ENCODE assay signal across 19 cellular contexts in the genomic region with DNA sequence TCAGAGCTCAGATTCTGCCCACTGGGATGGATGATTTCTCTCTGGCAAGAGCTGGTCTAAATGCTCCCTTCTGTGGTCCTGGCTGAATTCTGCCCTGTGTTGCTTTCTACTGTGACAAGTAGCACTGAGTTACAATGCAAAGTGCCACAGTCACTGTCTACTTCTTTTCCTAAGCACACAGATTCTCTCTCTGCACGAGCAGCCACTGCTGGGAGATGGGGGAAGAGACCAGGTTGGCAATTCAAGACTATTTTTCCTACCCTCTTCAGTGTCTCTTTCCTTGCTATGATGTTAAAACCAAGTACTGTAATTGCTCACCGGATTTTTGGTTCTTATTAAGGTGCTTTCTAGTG. TPM values are rescaled to one million over a fixed set of nuclear protein-coding genes. Genes with fewer than 3 reads are reported as not detected.
A peak's percentile ranks its signal among the peaks of the same experiment; 100 is the strongest.
DNase-seq lines count a peak whose midpoint lies in the region; ATAC-seq, FAIRE-seq and TF ChIP-seq lines count a peak whose summit lies in the region.
"Had no signal": no experiment of that assay in that cellular context is flagged by ENCODE, and none has a peak within 500 bp of the region (broad histone marks: within the 10 kb centered on the region; RNA-seq: fewer than 3 reads in every experiment).

No MANE protein-coding gene starts in this region.

- H3K79me2 ChIP-seq in GM12878 (ENCODE audit: control insufficient read depth, insufficient read depth, low read length), result no peaks in the 10 kb centered on the region

- intact Hi-C loops in GM12878 (cut with micrococcal nuclease; ENCODE audit: unreplicated experiment) (no loop called here), colonic mucosa (cut with DNase I) (no loop called here)

- H3K4me3 Mint-ChIP-seq in activated naive CD8-positive, alpha-beta T cell treated with anti-CD3 and anti-CD28 coated beads, Interleukin-2, amount 10 ng/mL, durations not matched to agents 7 days and 5 days, result no peak overlapping the region
- no peak overlapping the region for H3K4me3 Mint-ChIP-seq in activated naive CD8-positive, alpha-beta T cell treated with anti-CD3 and anti-CD28 coated beads for 36 hours
- H3K4me3 Mint-ChIP-seq: CD4-positive, CD25-positive, alpha-beta regulatory T cell had no signal

- 75% methylated on average over 2 of the region's 2 CpGs for WGBS in GM12878 (ENCODE audit: insufficient coverage, insufficient replicate concordance, low lambda C conversion rate, missing lambda C conversion rate)

- H3K4me1 ChIP-seq in GM12878 (ENCODE audit: control insufficient read depth, insufficient read depth, low read length) (no peaks in the 10 kb centered on the region), colonic mucosa (no peaks in the 10 kb centered on the region)
- H3K4me1 ChIP-seq: BLaER1 treated with 17β-estradiol and CSF1 and Interleukin-3, amounts not matched to agents 10 nM and 100 nM had no signal

- POLR2A ChIA-PET in activated naive CD8-positive, alpha-beta T cell treated with anti-CD3 and anti-CD28 coated beads, Interleukin-2, amount 10 ng/mL, durations not matched to agents 7 days and 5 days (lab: Charles Lee), result no interaction called here
- POLR2A ChIA-PET in GM12878 (lab: Charles Lee), result interaction anchor here (1.5 kb wide), 1 partner anchor 9 kb away, joined by 3 read pairs; no protein-coding TSS in a partner anchor

- peak; percentile 21 for FAIRE-seq in GM12892 (lab: Jason Lieb, UNC)
- no peak for FAIRE-seq in GM12878 (lab: Jason Lieb, UNC)
- FAIRE-seq: GM19239, H54 had no signal

- H3K36me3 ChIP-seq in GM12878 (ENCODE audit: control insufficient read depth in 2 of 2, insufficient read depth in 2 of 2, low read length in 1 of 2), result no peaks in the 10 kb centered on the region; a peak in 1 of 4 replicates
- no peaks in the 10 kb centered on the region for H3K36me3 ChIP-seq in colonic mucosa
- H3K36me3 ChIP-seq: BLaER1 treated with 17β-estradiol and CSF1 and Interleukin-3, amounts not matched to agents 10 nM and 100 nM had no signal

- H3K4me3 ChIP-seq in GM12878 (no peak overlapping the region), colonic mucosa (no peak overlapping the region)
- H3K4me3 ChIP-seq: BLaER1 treated with 17β-estradiol and CSF1 and Interleukin-3, amounts not matched to agents 10 nM and 100 nM had no signal

- TF ChIP-seq CTCF in GM12878 (IDR thresholded peaks at IDR 0.05 in 2 of 3, conservative IDR thresholded peaks at IDR 0.05 in 1 of 3; ENCODE audit: control insufficient read depth in 2 of 3, extremely low read depth in 1 of 3, insufficient read depth in 1 of 3, low read depth in 3 of 3, low read length in 3 of 3) (no peak), colonic mucosa (IDR thresholded peaks at IDR 0.05) (no peak)

- no peak for TF ChIP-seq POLR2A in GM12892 (IDR thresholded peaks at IDR 0.05; ENCODE audit: low read depth, low read length)
- TF ChIP-seq POLR2A in GM12878 (IDR thresholded peaks at IDR 0.05; ENCODE audit: low read depth, low read length), result no peak

- peaks cover 77% of the 10 kb centered on the region for H3K36me3 Mint-ChIP-seq in activated naive CD8-positive, alpha-beta T cell treated with anti-CD3 and anti-CD28 coated beads, Interleukin-2, amount 10 ng/mL, durations not matched to agents 7 days and 5 days
- peaks cover 20% of the 10 kb centered on the region for H3K36me3 Mint-ChIP-seq in activated naive CD8-positive, alpha-beta T cell treated with anti-CD3 and anti-CD28 coated beads for 36 hours

- no peak for DNase-seq in activated naive CD8-positive, alpha-beta T cell treated with anti-CD3 and anti-CD28 coated beads, Interleukin-2, amount 10 ng/mL, durations not matched to agents 7 days and 5 days
- no peak for DNase-seq in activated naive CD8-positive, alpha-beta T cell treated with anti-CD3 and anti-CD28 coated beads for 36 hours
- no peak for DNase-seq in GM12892 (ENCODE audit: insufficient read length)
- no peak for DNase-seq in GM12878 (ENCODE audit: low read depth, low spot score)
- no peak for DNase-seq in COR-L47 (lab: John Stamatoyannopoulos, UW)
- DNase-seq in colonic mucosa, result no peak
- DNase-seq: 8988T; AML-193; Calu3; CD4-positive, CD25-positive, alpha-beta regulatory T cell; DMS79 had no signal

- RAD21 ChIA-PET in GM12878 (lab: Charles Lee; ENCODE audit: unreplicated experiment), result no interaction called here

- SMC1A ChIA-PET in GM12878 (lab: Charles Lee; ENCODE audit: uncharacterized antibody, unreplicated experiment), result interaction anchor here (0.7 to 2.9 kb wide), 5 partner anchors 22 to 60 kb away, joined by 3 to 9 read pairs (median 3); no protein-coding TSS in a partner anchor

- H3K9ac ChIP-seq in GM12878 (ENCODE audit: control insufficient read depth, insufficient read depth, low read length) (no peak overlapping the region), colonic mucosa (ENCODE audit: low read depth in 2 of 2, low read length in 2 of 2) (no peak overlapping the region)
- H3K9ac ChIP-seq: BLaER1 treated with 17β-estradiol and CSF1 and Interleukin-3, amounts not matched to agents 10 nM and 100 nM had no signal

- H3K9me3 Mint-ChIP-seq in activated naive CD8-positive, alpha-beta T cell treated with anti-CD3 and anti-CD28 coated beads, Interleukin-2, amount 10 ng/mL, durations not matched to agents 7 days and 5 days, result peaks cover 14% of the 10 kb centered on the region
- peaks cover 6% of the 10 kb centered on the region for H3K9me3 Mint-ChIP-seq in activated naive CD8-positive, alpha-beta T cell treated with anti-CD3 and anti-CD28 coated beads for 36 hours

- ATAC-seq in activated naive CD8-positive, alpha-beta T cell treated with anti-CD3 and anti-CD28 coated beads, Interleukin-2, amount 10 ng/mL, durations not matched to agents 7 days and 5 days (ENCODE audit: low read depth), result no peak
- ATAC-seq in GM12878 (peak; percentile 32), esophagus mucosa (peak; percentile 25)
- ATAC-seq in activated CD4-positive, CD25-positive, alpha-beta regulatory T cell treated with anti-CD3 and anti-CD28 coated beads, Interleukin-2, amount 50 U/mL, for 24 hours, result no peak
- ATAC-seq: HCT116 had no signal

- CTCF ChIA-PET in GM12878 (lab: Yijun Ruan, JAX), result interaction anchor here (0.9 kb wide), 1 partner anchor 97 kb away, joined by 3 read pairs; a partner anchor contains a TSS

- BruUV-seq in GM12878 (replicated peaks; lab: Mats Ljungman, UMichigan), result no TSS peak

- H3K9me3 ChIP-seq in GM12878 (replicated peaks; ENCODE audit: control insufficient read depth, insufficient read depth, low read length) (no peaks in the 10 kb centered on the region; the same call in 2 of the 3 replicates), colonic mucosa (no peaks in the 10 kb centered on the region)

- TF ChIP-seq EP300 in GM12878 (IDR thresholded peaks at IDR 0.05; ENCODE audit: borderline replicate concordance in 1 of 2, control insufficient read depth in 1 of 2, low read depth in 2 of 2, low read length in 2 of 2), result no peak

- H4K20me1 ChIP-seq in GM12878 (ENCODE audit: control insufficient read depth, insufficient read depth), result no peaks in the 10 kb centered on the region
- H4K20me1 ChIP-seq: BLaER1 treated with 17β-estradiol and CSF1 and Interleukin-3, amounts not matched to agents 10 nM and 100 nM had no signal

- no peak for TF ChIP-seq RAD21 in GM12878 (IDR thresholded peaks at IDR 0.05; ENCODE audit: insufficient read depth, low read depth, low read length)

- no peak overlapping the region for H2AFZ ChIP-seq in GM12878 (ENCODE audit: control insufficient read depth, low read depth, low read length)

- H3K4me2 ChIP-seq in GM12878 (ENCODE audit: control insufficient read depth, insufficient read depth), result no peak overlapping the region
- H3K4me2 ChIP-seq: BLaER1 treated with 17β-estradiol and CSF1 and Interleukin-3, amounts not matched to agents 10 nM and 100 nM had no signal

- H3K27ac ChIP-seq in GM12878 (ENCODE audit: control insufficient read depth, insufficient read depth) (no peak overlapping the region), colonic mucosa (no peak overlapping the region)
- H3K27ac ChIP-seq: BLaER1 treated with 17β-estradiol and CSF1 and Interleukin-3, amounts not matched to agents 10 nM and 100 nM had no signal

- no peaks in the 10 kb centered on the region for H3K27me3 Mint-ChIP-seq in activated naive CD8-positive, alpha-beta T cell treated with anti-CD3 and anti-CD28 coated beads, Interleukin-2, amount 10 ng/mL, durations not matched to agents 7 days and 5 days
- H3K27me3 Mint-ChIP-seq in activated naive CD8-positive, alpha-beta T cell treated with anti-CD3 and anti-CD28 coated beads for 36 hours, result no peaks in the 10 kb centered on the region
- H3K27me3 Mint-ChIP-seq: CD4-positive, CD25-positive, alpha-beta regulatory T cell had no signal

- H3K4me1 Mint-ChIP-seq in activated naive CD8-positive, alpha-beta T cell treated with anti-CD3 and anti-CD28 coated beads, Interleukin-2, amount 10 ng/mL, durations not matched to agents 7 days and 5 days, result peaks cover 2% of the 10 kb centered on the region
- H3K4me1 Mint-ChIP-seq in activated naive CD8-positive, alpha-beta T cell treated with anti-CD3 and anti-CD28 coated beads for 36 hours, result no peaks in the 10 kb centered on the region

- peak overlapping the region; percentile 38 for H3K27ac Mint-ChIP-seq in activated naive CD8-positive, alpha-beta T cell treated with anti-CD3 and anti-CD28 coated beads, Interleukin-2, amount 10 ng/mL, durations not matched to agents 7 days and 5 days
- H3K27ac Mint-ChIP-seq in activated naive CD8-positive, alpha-beta T cell treated with anti-CD3 and anti-CD28 coated beads for 36 hours, result no peak overlapping the region
- H3K27ac Mint-ChIP-seq: CD4-positive, CD25-positive, alpha-beta regulatory T cell had no signal

- H3K27me3 ChIP-seq in GM12878 (replicated peaks in 1 of 2; ENCODE audit: control insufficient read depth in 2 of 2, insufficient read depth in 2 of 2, low read length in 1 of 2) (no peaks in the 10 kb centered on the region), colonic mucosa (no peaks in the 10 kb centered on the region)
- H3K27me3 ChIP-seq: BLaER1 treated with 17β-estradiol and CSF1 and Interleukin-3, amounts not matched to agents 10 nM and 100 nM had no signal

- in situ Hi-C loops in GM12878 (cut with MboI), result no loop called here

RNA-seq across cellular contexts. Expression of a gene that starts 45.5 kb away (rescaled TPM):
- 10 to 100 TPM; 27.8 to 28.4 TPM for total RNA-seq in activated naive CD8-positive, alpha-beta T cell treated with anti-CD3 and anti-CD28 coated beads, Interleukin-2, amount 10 ng/mL, durations not matched to agents 7 days and 5 days
- total RNA-seq in activated naive CD8-positive, alpha-beta T cell treated with anti-CD3 and anti-CD28 coated beads for 36 hours, result 1 to 10 TPM; 6.3 to 7.4 TPM
- 20.0 TPM for polyA plus RNA-seq in GM12892 (2012; ENCODE audit: missing spikeins)
- total RNA-seq in GM12878 (2013; cell fraction: nucleolus; rRNA removed), result 6.5 and 7.1 TPM in 2 replicates
- total RNA-seq in GM12878 (2014; rRNA removed) (8.7 and 12.1 TPM in 2 replicates), GM12878 (2014; rRNA removed; fragmentation: Illumina TruSeq; extraction: Trizol) (16.1 and 18.3 TPM in 2 replicates), GM12878 (2021) (8.1 and 10.2 TPM in 2 replicates), esophagus mucosa (0.24 TPM), colonic mucosa (under 1 TPM; 0.37 to 0.52 TPM)
- 5.5 TPM for polyA plus RNA-seq in GM12878 (2011; ENCODE audit: low read depth)
- polyA plus RNA-seq in GM12878 (2011; rRNA removed) (8.6 and 13.6 TPM in 2 replicates), GM12878 (2014; fragmentation: Illumina TruSeq; extraction: Trizol) (14.8 and 22.7 TPM in 2 replicates), GM12878 (2014; fragmentation: Nextera tagmentation; extraction: Ambion mirVana) (10 to 100 TPM; 16.3 to 19.4 TPM), GM12878 (2014; rRNA removed) (7.2 and 8.7 TPM in 2 replicates), GM12878 (2016; fragmentation: Nextera tagmentation; extraction: Ambion mirVana) (1 to 10 TPM; 4.6 to 5.2 TPM)
- 2.8 TPM in 2 replicates for polyA plus RNA-seq in GM12878 (2011; cell fraction: cytosol; rRNA removed)
- polyA plus RNA-seq in GM12878 (2011; cell fraction: nucleus; rRNA removed), result 3.6 and 4.2 TPM in 2 replicates
- polyA plus RNA-seq in GM12878 (2012), result 13.2 and 15.0 TPM in 2 replicates
- polyA minus RNA-seq in GM12878 (2011; rRNA and poly(A)+ RNA removed), result 1.3 and 3.1 TPM in 2 replicates
- polyA minus RNA-seq in GM12878 (2011; cell fraction: cytosol; rRNA and poly(A)+ RNA removed), result 1.9 and 3.8 TPM in 2 replicates
- polyA minus RNA-seq in GM12878 (2011; cell fraction: nucleus; rRNA and poly(A)+ RNA removed), result 0.85 and 1.1 TPM in 2 replicates
- total RNA-seq: Calu3, G401, HT-29 had no signal

RNA-seq across cellular contexts. Expression of a gene that starts 58.7 kb away (rescaled TPM):
- total RNA-seq in activated naive CD8-positive, alpha-beta T cell treated with anti-CD3 and anti-CD28 coated beads, Interleukin-2, amount 10 ng/mL, durations not matched to agents 7 days and 5 days, result 10 to 100 TPM; 50.0 to 50.6 TPM
- total RNA-seq in activated naive CD8-positive, alpha-beta T cell treated with anti-CD3 and anti-CD28 coated beads for 36 hours, result 10 to 100 TPM; 23.5 to 24.3 TPM
- polyA plus RNA-seq in GM12892 (2012; ENCODE audit: missing spikeins), result 16.9 TPM
- 131 and 152 TPM in 2 replicates for total RNA-seq in GM12878 (2013; cell fraction: nucleolus; rRNA removed)
- total RNA-seq in GM12878 (2014; rRNA removed) (16.8 and 21.8 TPM in 2 replicates), GM12878 (2014; rRNA removed; fragmentation: Illumina TruSeq; extraction: Trizol) (34.9 and 38.1 TPM in 2 replicates), GM12878 (2021) (18.9 and 20.8 TPM in 2 replicates), esophagus mucosa (16.2 TPM), colonic mucosa (10 to 100 TPM; 12.7 to 17.0 TPM)
- 5.0 TPM for polyA plus RNA-seq in GM12878 (2011; ENCODE audit: low read depth)
- polyA plus RNA-seq in GM12878 (2011; rRNA removed) (19.9 and 35.3 TPM in 2 replicates), GM12878 (2014; fragmentation: Illumina TruSeq; extraction: Trizol) (28.2 and 31.8 TPM in 2 replicates), GM12878 (2014; fragmentation: Nextera tagmentation; extraction: Ambion mirVana) (10 to 100 TPM; 13.1 to 15.2 TPM), GM12878 (2014; rRNA removed) (13.1 and 17.6 TPM in 2 replicates), GM12878 (2016; fragmentation: Nextera tagmentation; extraction: Ambion mirVana) (10 to 100 TPM; 26.1 to 26.2 TPM)
- 4.1 TPM in 2 replicates for polyA plus RNA-seq in GM12878 (2011; cell fraction: cytosol; rRNA removed)
- 31.7 and 32.4 TPM in 2 replicates for polyA plus RNA-seq in GM12878 (2011; cell fraction: nucleus; rRNA removed)
- polyA plus RNA-seq in GM12878 (2012), result 11.2 and 12.8 TPM in 2 replicates
- 12.3 and 15.9 TPM in 2 replicates for polyA minus RNA-seq in GM12878 (2011; rRNA and poly(A)+ RNA removed)
- polyA minus RNA-seq in GM12878 (2011; cell fraction: cytosol; rRNA and poly(A)+ RNA removed), result 4.1 and 9.8 TPM in 2 replicates
- polyA minus RNA-seq in GM12878 (2011; cell fraction: nucleus; rRNA and poly(A)+ RNA removed), result 34.6 and 53.7 TPM in 2 replicates

Comparison
In these comparisons a context has a peak if more than half of its experiments do, and no peak if none do; other contexts are left out.
1. ATAC-seq: peak in GM12878 (single experiment) and esophagus mucosa (single experiment); none in activated naive CD8-positive, alpha-beta T cell treated with anti-CD3 and anti-CD28 coated beads, Interleukin-2, amount 10 ng/mL, durations not matched to agents 7 days and 5 days (single experiment) and activated CD4-positive, CD25-positive, alpha-beta regulatory T cell treated with anti-CD3 and anti-CD28 coated beads, Interleukin-2, amount 50 U/mL, for 24 hours (0 of 2).